In the genomic region with DNA sequence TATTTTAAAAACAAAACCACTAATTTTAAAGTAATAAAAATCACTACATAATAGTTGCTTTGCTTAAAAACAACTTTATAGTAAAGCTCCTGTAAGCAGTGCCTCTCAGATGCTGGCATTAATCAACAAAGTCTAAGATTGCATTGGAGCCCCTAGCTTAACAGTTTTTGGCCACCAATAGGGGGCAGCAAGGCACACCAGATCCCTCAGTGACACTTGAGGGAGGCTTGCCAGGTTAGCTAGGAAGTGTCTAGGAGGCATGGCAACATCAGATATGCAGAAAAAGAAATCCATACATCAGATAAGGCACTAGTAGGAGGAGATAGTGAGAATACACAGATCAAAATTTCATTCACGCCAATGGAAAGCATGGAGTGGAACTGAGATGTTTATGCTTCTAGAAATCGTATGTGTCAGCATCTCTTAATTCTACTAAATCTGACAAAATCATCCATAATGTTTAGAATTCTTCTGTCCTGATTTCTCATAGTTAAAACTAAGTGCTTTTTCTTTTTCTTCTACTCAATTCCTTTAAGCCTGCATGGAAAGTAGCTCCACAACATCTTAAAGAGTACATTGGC, we compare ENCODE assay signal across 8 cellular contexts.
DNase-seq lines count a peak whose midpoint lies in the region; ATAC-seq, FAIRE-seq and TF ChIP-seq lines count a peak whose summit lies in the region.

No MANE protein-coding gene starts in this region.

- peak; percentile 96 for ATAC-seq in GM21786 (IDR thresholded peaks at IDR 0.05; ENCODE audit: unreplicated experiment)

- no peaks in the 10 kb centered on the region for H3F3A ChIP-seq in PC-9 (ENCODE audit: insufficient read depth, low read depth)

- no peaks in the 10 kb centered on the region for H3K27me3 ChIP-seq in KMS-11 (ENCODE audit: insufficient read depth, low read depth)
- H3K27me3 ChIP-seq in PC-9 (ENCODE audit: insufficient read depth, low read depth): no peaks in the 10 kb centered on the region
- no peaks in the 10 kb centered on the region for H3K27me3 ChIP-seq in osteoblast (ENCODE audit: insufficient read depth, low read length)

- DNase-seq in EL (peak; percentile 79), PC-9 (peak; percentile 42 to 64), fibroblast of the conjunctiva (ENCODE audit: low read depth) (peak; percentile 79), osteoblast (ENCODE audit: insufficient read length, low spot score, missing footprints) (peak; percentile 21), urothelium cell line (ENCODE audit: low spot score) (peak; percentile 48)
- DNase-seq in activated T-cell treated with anti-CD3 and anti-CD28 coated beads, Interleukin-2, amount 50 U/mL, for 48 hours: peak; percentile 73

- H3K4me3 ChIP-seq in KMS-11 (IDR thresholded peaks at IDR 0.05; ENCODE audit: insufficient read depth, low read depth, low read length) (no peak overlapping the region), PC-9 (no peak overlapping the region), osteoblast (ENCODE audit: insufficient read depth, low read length) (no peak overlapping the region)

- POLR2A ChIA-PET in PC-9 (lab: Charles Lee; ENCODE audit: unreplicated experiment): no interaction called here

- H3K9ac ChIP-seq in KMS-11: no peak overlapping the region

- H3K4me2 ChIP-seq in KMS-11 (no peak overlapping the region), PC-9 (no peak overlapping the region), osteoblast (ENCODE audit: insufficient read depth, low read length) (no peak overlapping the region)

- BruUV-seq in PC-9 (replicated peaks; lab: Mats Ljungman, UMichigan): no TSS peak

- no peak overlapping the region for H2AFZ ChIP-seq in KMS-11 (ENCODE audit: low read depth)
- H2AFZ ChIP-seq in PC-9: no peak overlapping the region
- H2AFZ ChIP-seq in osteoblast (ENCODE audit: low read length): no peak overlapping the region

- H3K4me1 ChIP-seq in KMS-11 (ENCODE audit: low read depth, poor library complexity, severe bottlenecking): no peaks in the 10 kb centered on the region
- no peaks in the 10 kb centered on the region for H3K4me1 ChIP-seq in PC-9 (replicated peaks; ENCODE audit: insufficient read depth)
- H3K4me1 ChIP-seq in osteoblast (ENCODE audit: insufficient read depth, low read length): peaks cover 10% of the 10 kb centered on the region

- H3K79me2 ChIP-seq in KMS-11 (ENCODE audit: insufficient read depth, low read depth): no peaks in the 10 kb centered on the region
- no peaks in the 10 kb centered on the region for H3K79me2 ChIP-seq in PC-9 (ENCODE audit: low read depth)
- H3K79me2 ChIP-seq in osteoblast (ENCODE audit: insufficient read depth, low read length): no peaks in the 10 kb centered on the region

- H4K20me1 ChIP-seq in KMS-11 (ENCODE audit: insufficient read depth) (no peaks in the 10 kb centered on the region), PC-9 (ENCODE audit: insufficient read depth) (no peaks in the 10 kb centered on the region), osteoblast (ENCODE audit: insufficient read depth, low read length) (no peaks in the 10 kb centered on the region)

- H3K9me3 ChIP-seq in PC-9 (ENCODE audit: insufficient read depth, low read depth) (no peaks in the 10 kb centered on the region), osteoblast (ENCODE audit: low read depth, low read length) (no peaks in the 10 kb centered on the region)

- CTCF ChIA-PET in PC-9 (lab: Charles Lee): interaction anchor here (0.6 to 0.7 kb wide), 3 partner anchors 34 to 335 kb away, joined by 3 read pairs; no protein-coding TSS in a partner anchor

- H3K36me3 ChIP-seq in KMS-11 (ENCODE audit: insufficient read depth) (no peaks in the 10 kb centered on the region), PC-9 (ENCODE audit: low read depth) (no peaks in the 10 kb centered on the region), osteoblast (ENCODE audit: insufficient read depth, low read length) (no peaks in the 10 kb centered on the region)

- FAIRE-seq in urothelium cell line (lab: Jason Lieb, UNC): no peak

- H3K9me2 ChIP-seq in PC-9 (ENCODE audit: insufficient read depth): no peaks in the 10 kb centered on the region

- no peak overlapping the region for H3K27ac ChIP-seq in KMS-11
- H3K27ac ChIP-seq in PC-9: no peak overlapping the region
- H3K27ac ChIP-seq in osteoblast (ENCODE audit: low read depth, low read length): no peak overlapping the region

- intact Hi-C loops in PC-9 (cut with micrococcal nuclease; ENCODE audit: unreplicated experiment): loop anchor here (2.0 to 10.0 kb wide), 5 partner anchors 73 to 793 kb away; partner anchors contain the start of gene PAM

- TF ChIP-seq CTCF in KMS-11 (conservative IDR thresholded peaks at IDR 0.05; ENCODE audit: low read depth, low read length) (peak; percentile 95), PC-9 (conservative IDR thresholded peaks at IDR 0.05) (peak; percentile 86), osteoblast (IDR thresholded peaks at IDR 0.05; ENCODE audit: extremely low read depth, low read depth, low read length) (peak; percentile 94)

Comparison
In these comparisons a context has a peak if more than half of its experiments do, and no peak if none do; other contexts are left out.
1. DNase-seq: peak in every context shown above with its lines; median percentile 79 in EL; 79 in fibroblast of the conjunctiva; 73 in activated T-cell treated with anti-CD3 and anti-CD28 coated beads, Interleukin-2, amount 50 U/mL, for 48 hours; 53 in PC-9; 48 in urothelium cell line; 21 in osteoblast.